8 cellular contexts compared by ENCODE assay signal in the genomic region with DNA sequence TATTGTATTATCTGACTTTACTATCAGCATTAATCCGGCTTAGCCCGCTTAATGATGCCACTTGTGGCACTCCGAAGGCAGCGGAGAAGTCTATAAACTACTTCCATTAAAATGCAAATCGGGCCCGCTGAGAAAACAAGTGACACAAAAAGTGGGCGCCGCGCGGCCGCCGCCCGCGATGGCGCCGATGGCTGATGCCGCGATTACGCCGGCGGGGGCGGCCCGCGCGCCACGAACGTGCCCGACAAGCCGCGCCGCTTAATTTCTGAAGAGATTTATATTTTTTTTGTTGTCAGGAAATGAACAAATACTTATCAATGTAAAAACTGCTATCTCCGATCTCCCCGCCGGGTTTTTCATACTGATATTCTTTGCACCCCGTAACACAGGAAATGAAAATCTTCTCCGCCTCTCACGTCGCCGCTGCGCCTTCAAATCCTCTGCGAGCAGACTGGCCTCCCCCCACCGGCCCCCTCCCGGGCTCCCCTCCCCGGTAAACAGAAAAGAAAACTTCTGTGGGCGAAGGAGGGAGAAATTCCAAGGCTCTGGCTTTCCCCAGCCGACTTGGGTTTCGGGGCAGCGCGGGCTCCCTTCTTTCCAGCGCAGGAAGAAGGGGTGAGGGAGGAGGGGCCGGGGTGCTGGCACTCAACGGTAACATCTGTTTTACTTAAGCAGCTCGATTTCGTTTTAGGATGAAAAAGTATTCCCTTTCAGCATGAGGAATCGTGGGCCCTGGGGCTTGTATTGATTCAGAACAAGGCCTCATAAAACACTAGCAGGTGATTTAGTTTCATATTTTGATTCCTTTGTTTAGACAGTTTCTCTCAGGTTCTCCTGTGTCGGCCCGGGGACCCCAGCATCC.
A peak's percentile ranks its signal among the peaks of the same experiment; 100 is the strongest.
DNase-seq lines count a peak whose midpoint lies in the region; ATAC-seq and TF ChIP-seq lines count a peak whose summit lies in the region.

No MANE protein-coding gene starts in this region.

- H3K9me3 ChIP-seq in iPS-15b (ENCODE audit: control insufficient read depth, insufficient read depth, low read length) (no peaks in the 10 kb centered on the region), skeletal muscle tissue (ENCODE audit: control insufficient read depth in 3 of 3, low read length in 3 of 3) (no peaks in the 10 kb centered on the region)

- H3K9ac ChIP-seq in iPS-15b (ENCODE audit: low read depth, low read length) (peak overlapping the region; percentile 70), skeletal muscle tissue (ENCODE audit: low read depth in 1 of 3, low read length in 3 of 3) (peak overlapping the region; percentile 39 to 80 (median 76))

- TF ChIP-seq CTCF in GM13977 (IDR thresholded peaks at IDR 0.05; ENCODE audit: extremely low read depth, insufficient read depth, missing control alignments) = no peak

- H3K9me3 Mint-ChIP-seq in T-helper 1 cell treated with Interleukin-12 subunit alpha and Interleukin-12 subunit beta and Interleukin-4 antibody, amounts not matched to agents 30 μg/mL and 1 μg/mL, for 36 hours = no peaks in the 10 kb centered on the region

- peaks cover 8% of the 10 kb centered on the region for H3K27me3 ChIP-seq in iPS-15b (ENCODE audit: control insufficient read depth, insufficient read depth, low read length)
- H3K27me3 ChIP-seq in skeletal muscle tissue (ENCODE audit: control insufficient read depth in 3 of 3, insufficient read depth in 3 of 3, low read length in 3 of 3) = peaks cover 0 to 4% (median 4%) of the 10 kb centered on the region in 3 donors

- peak overlapping the region; percentile 79 for H3K27ac ChIP-seq in skeletal muscle tissue (ENCODE audit: low read depth, low read length)

- peak overlapping the region; percentile 86 for H3K4me3 Mint-ChIP-seq in T-helper 1 cell treated with Interleukin-12 subunit alpha and Interleukin-12 subunit beta and Interleukin-4 antibody, amounts not matched to agents 30 μg/mL and 1 μg/mL, for 36 hours

- peak overlapping the region; percentile 94 for H3K27ac Mint-ChIP-seq in T-helper 1 cell treated with Interleukin-12 subunit alpha and Interleukin-12 subunit beta and Interleukin-4 antibody, amounts not matched to agents 30 μg/mL and 1 μg/mL, for 36 hours

- DNase-seq in GM13977 (ENCODE audit: low spot score) (peak; percentile 64), amygdala (lab: John Stamatoyannopoulos, UW) (peak in 43 of 56 donors; percentile 5 to 76 (median 43)), UCSD-AML1 (lab: John Stamatoyannopoulos, UW; ENCODE audit: unreplicated experiment) (no peak), ureter (ENCODE audit: low spot score) (no peak)

- peak; percentile 73 for ATAC-seq in HG02678 (IDR thresholded peaks at IDR 0.05; ENCODE audit: unreplicated experiment)

- peaks cover 3% of the 10 kb centered on the region for H3K4me1 Mint-ChIP-seq in T-helper 1 cell treated with Interleukin-12 subunit alpha and Interleukin-12 subunit beta and Interleukin-4 antibody, amounts not matched to agents 30 μg/mL and 1 μg/mL, for 36 hours (ENCODE audit: low read depth)

- H3K4me3 ChIP-seq in iPS-15b (ENCODE audit: low read depth, low read length) = peak overlapping the region; percentile 58
- peak overlapping the region; percentile 44 to 77 (median 74) for H3K4me3 ChIP-seq in skeletal muscle tissue (ENCODE audit: low read length in 3 of 3)

- no peaks in the 10 kb centered on the region for H3K36me3 Mint-ChIP-seq in T-helper 1 cell treated with Interleukin-12 subunit alpha and Interleukin-12 subunit beta and Interleukin-4 antibody, amounts not matched to agents 30 μg/mL and 1 μg/mL, for 36 hours (ENCODE audit: low read depth)

- peaks cover 14% of the 10 kb centered on the region for H3K4me1 ChIP-seq in iPS-15b (ENCODE audit: control insufficient read depth, insufficient read depth, low read length)
- H3K4me1 ChIP-seq in skeletal muscle tissue (ENCODE audit: control insufficient read depth in 3 of 3, insufficient read depth in 3 of 3, low read length in 3 of 3) = peaks cover 4 to 11% (median 6%) of the 10 kb centered on the region in 3 donors

- in situ Hi-C loops in GM13977 (cut with MboI; ENCODE audit: low pct_unique_long_range_greater_than_20kb, low sequenced_read_pairs, unreplicated experiment) = no loop called here

- H3K27me3 Mint-ChIP-seq in T-helper 1 cell treated with Interleukin-12 subunit alpha and Interleukin-12 subunit beta and Interleukin-4 antibody, amounts not matched to agents 30 μg/mL and 1 μg/mL, for 36 hours (ENCODE audit: low read depth) = peaks cover 13% of the 10 kb centered on the region

- H3K36me3 ChIP-seq in iPS-15b (ENCODE audit: control insufficient read depth, insufficient read depth, low read length) (no peaks in the 10 kb centered on the region), skeletal muscle tissue (ENCODE audit: control insufficient read depth in 3 of 3, insufficient read depth in 3 of 3, low read length in 3 of 3) (no peaks in the 10 kb centered on the region)

Comparison
In these comparisons a context has a peak if more than half of its experiments do, and no peak if none do; other contexts are left out.
1. DNase-seq: peak in GM13977 (single experiment) and amygdala (43 of 56); none in UCSD-AML1 (single experiment) and ureter (single experiment).